ENCODE assay signal across 1 cellular context in genomic region chr19:40191836-40192646, GRCh38.
TF ChIP-seq lines count a peak whose summit lies in the region.

No MANE protein-coding gene starts in this region.

TF ChIP-seq in H1, 55 proteins besides CTCF, POLR2A, EP300 and RAD21:
- TF ChIP-seq HDAC2 (IDR thresholded peaks at IDR 0.05; ENCODE audit: borderline replicate concordance in 1 of 2, low read depth in 2 of 2, low read length in 2 of 2) (no peak), KDM4A (IDR thresholded peaks at IDR 0.05; ENCODE audit: low read depth, low read length, severe bottlenecking) (peak; percentile 45), E2F6 (IDR thresholded peaks at IDR 0.05) (0 out of 2 replicates have a peak, but pooled peaks have one; percentile 23), MAX (IDR thresholded peaks at IDR 0.05) (peak; percentile 54), YY1 (IDR thresholded peaks at IDR 0.05; ENCODE audit: low read depth, low read length) (peak; percentile 54; the same call in 1 of the 2 replicates)
